Comparison of ENCODE assay signal across 1 cellular context in the genomic region with DNA sequence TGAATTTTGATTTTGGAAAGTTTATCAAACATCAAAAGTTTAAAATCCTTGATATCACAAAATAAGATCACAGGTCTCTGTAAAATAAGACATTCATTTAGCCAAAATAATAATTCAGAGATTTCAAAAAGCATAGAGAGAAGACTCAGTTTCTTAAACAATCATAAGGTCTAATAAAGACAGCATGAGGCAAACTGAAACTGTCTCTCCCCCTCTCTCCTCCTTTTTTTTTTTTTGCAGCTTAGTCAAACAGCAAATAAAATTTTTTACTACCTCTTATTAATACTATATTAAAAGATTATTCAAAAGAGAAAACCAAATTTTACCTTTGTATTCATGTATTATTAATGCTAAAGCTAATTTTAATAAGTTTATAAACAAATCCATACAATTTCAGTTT.
TF ChIP-seq lines count a peak whose summit lies in the region.

No MANE protein-coding gene starts in this region.

TF ChIP-seq in GM23338, 12 proteins besides CTCF, POLR2A, EP300 and RAD21 (continued from another document):
- TF ChIP-seq, protein P1, sequence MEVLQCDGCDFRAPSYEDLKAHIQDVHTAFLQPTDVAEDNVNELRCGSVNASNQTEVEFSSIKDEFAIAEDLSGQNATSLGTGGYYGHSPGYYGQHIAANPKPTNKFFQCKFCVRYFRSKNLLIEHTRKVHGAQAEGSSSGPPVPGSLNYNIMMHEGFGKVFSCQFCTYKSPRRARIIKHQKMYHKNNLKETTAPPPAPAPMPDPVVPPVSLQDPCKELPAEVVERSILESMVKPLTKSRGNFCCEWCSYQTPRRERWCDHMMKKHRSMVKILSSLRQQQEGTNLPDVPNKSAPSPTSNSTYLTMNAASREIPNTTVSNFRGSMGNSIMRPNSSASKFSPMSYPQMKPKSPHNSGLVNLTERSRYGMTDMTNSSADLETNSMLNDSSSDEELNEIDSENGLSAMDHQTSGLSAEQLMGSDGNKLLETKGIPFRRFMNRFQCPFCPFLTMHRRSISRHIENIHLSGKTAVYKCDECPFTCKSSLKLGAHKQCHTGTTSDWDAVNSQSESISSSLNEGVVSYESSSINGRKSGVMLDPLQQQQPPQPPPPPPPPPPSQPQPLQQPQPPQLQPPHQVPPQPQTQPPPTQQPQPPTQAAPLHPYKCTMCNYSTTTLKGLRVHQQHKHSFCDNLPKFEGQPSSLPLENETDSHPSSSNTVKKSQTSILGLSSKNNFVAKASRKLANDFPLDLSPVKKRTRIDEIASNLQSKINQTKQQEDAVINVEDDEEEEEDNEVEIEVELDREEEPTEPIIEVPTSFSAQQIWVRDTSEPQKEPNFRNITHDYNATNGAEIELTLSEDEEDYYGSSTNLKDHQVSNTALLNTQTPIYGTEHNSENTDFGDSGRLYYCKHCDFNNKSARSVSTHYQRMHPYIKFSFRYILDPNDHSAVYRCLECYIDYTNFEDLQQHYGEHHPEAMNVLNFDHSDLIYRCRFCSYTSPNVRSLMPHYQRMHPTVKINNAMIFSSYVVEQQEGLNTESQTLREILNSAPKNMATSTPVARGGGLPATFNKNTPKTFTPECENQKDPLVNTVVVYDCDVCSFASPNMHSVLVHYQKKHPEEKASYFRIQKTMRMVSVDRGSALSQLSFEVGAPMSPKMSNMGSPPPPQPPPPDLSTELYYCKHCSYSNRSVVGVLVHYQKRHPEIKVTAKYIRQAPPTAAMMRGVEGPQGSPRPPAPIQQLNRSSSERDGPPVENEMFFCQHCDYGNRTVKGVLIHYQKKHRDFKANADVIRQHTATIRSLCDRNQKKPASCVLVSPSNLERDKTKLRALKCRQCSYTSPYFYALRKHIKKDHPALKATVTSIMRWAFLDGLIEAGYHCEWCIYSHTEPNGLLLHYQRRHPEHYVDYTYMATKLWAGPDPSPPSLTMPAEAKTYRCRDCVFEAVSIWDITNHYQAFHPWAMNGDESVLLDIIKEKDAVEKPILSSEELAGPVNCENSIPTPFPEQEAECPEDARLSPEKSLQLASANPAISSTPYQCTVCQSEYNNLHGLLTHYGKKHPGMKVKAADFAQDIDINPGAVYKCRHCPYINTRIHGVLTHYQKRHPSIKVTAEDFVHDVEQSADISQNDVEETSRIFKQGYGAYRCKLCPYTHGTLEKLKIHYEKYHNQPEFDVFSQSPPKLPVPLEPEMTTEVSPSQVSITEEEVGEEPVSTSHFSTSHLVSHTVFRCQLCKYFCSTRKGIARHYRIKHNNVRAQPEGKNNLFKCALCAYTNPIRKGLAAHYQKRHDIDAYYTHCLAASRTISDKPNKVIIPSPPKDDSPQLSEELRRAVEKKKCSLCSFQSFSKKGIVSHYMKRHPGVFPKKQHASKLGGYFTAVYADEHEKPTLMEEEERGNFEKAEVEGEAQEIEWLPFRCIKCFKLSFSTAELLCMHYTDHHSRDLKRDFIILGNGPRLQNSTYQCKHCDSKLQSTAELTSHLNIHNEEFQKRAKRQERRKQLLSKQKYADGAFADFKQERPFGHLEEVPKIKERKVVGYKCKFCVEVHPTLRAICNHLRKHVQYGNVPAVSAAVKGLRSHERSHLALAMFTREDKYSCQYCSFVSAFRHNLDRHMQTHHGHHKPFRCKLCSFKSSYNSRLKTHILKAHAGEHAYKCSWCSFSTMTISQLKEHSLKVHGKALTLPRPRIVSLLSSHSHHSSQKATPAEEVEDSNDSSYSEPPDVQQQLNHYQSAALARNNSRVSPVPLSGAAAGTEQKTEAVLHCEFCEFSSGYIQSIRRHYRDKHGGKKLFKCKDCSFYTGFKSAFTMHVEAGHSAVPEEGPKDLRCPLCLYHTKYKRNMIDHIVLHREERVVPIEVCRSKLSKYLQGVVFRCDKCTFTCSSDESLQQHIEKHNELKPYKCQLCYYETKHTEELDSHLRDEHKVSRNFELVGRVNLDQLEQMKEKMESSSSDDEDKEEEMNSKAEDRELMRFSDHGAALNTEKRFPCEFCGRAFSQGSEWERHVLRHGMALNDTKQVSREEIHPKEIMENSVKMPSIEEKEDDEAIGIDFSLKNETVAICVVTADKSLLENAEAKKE (CRISPR knock-in tag; IDR thresholded peaks at IDR 0.05) = no peak
- TF ChIP-seq POLR2AphosphoS5 (IDR thresholded peaks at IDR 0.05; ENCODE audit: low read depth) = no peak
- no peak for TF ChIP-seq ZNF114 (CRISPR knock-in tag; IDR thresholded peaks at IDR 0.05)
